In genomic region chr11:62599069-62599696, GRCh38 we compare ENCODE assay signal across 8 cellular contexts. TPM values are rescaled to one million over a fixed set of nuclear protein-coding genes. Genes with fewer than 3 reads are reported as not detected.
A peak's percentile ranks its signal among the peaks of the same experiment; 100 is the strongest.
DNase-seq lines count a peak whose midpoint lies in the region; ATAC-seq and TF ChIP-seq lines count a peak whose summit lies in the region.

No MANE protein-coding gene starts in this region.

- H3K9me3 ChIP-seq in adrenal gland (replicated peaks in 1 of 3) (no peaks in the 10 kb centered on the region), heart right ventricle (no peaks in the 10 kb centered on the region), prostate gland (no peaks in the 10 kb centered on the region), upper lobe of right lung (no peaks in the 10 kb centered on the region)

- intact Hi-C loops in adrenal gland (cut with DNase I), result no loop called here
- intact Hi-C loops in heart right ventricle (cut with DNase I), result loop anchor here in 2 of 10 donors (5.0 to 10.0 kb wide), 2 partner anchors 68 to 96 kb away; partner anchors contain the start of genes C11orf98 (in 1 of the 2) and CSKMT (in 1 of the 2)
- intact Hi-C loops in prostate gland (cut with DNase I), result no loop called here
- intact Hi-C loops in upper lobe of right lung (cut with DNase I), result no loop called here

- H3K4me1 Mint-ChIP-seq in T-cell, result peaks cover 59 to 67% (median 60%) of the 10 kb centered on the region in 3 donors

- POLR2A ChIA-PET in T-cell (lab: Charles Lee), result interaction anchor here (0.5 to 0.8 kb wide), 5 partner anchors 23 to 255 kb away, joined by 3 to 8 read pairs (median 6); partner anchors contain the start of gene B3GAT3 (in 1 of the 2)

- H3K27ac Mint-ChIP-seq in T-cell, result peak overlapping the region; percentile 95 to 100

- H3K4me1 ChIP-seq in adrenal gland (replicated peaks in 1 of 2) (peaks cover 26 to 34% of the 10 kb centered on the region in 2 donors), heart right ventricle (peaks cover 17 to 48% (median 43%) of the 10 kb centered on the region in 9 donors), prostate gland (replicated peaks) (peaks cover 9% of the 10 kb centered on the region), upper lobe of right lung (peaks cover 25% of the 10 kb centered on the region)

- H3K27ac ChIP-seq in adrenal gland (peak overlapping the region in 3 of 5 donors; percentile 86 to 98 (median 94)), heart right ventricle (peak overlapping the region in 9 of 10 donors; percentile 14 to 99 (median 97)), prostate gland (peak overlapping the region; percentile 91 to 93), upper lobe of right lung (peak overlapping the region; percentile 98)

- TF ChIP-seq CTCF in adrenal gland (IDR thresholded peaks at IDR 0.05) (no peak), heart right ventricle (IDR thresholded peaks at IDR 0.05) (no peak), prostate gland (IDR thresholded peaks at IDR 0.05) (no peak), upper lobe of right lung (IDR thresholded peaks at IDR 0.05) (no peak)

- no peaks in the 10 kb centered on the region for H3K27me3 Mint-ChIP-seq in T-cell

- WGBS in adrenal gland, 4 donors, result 27 to 40% (median 34%) methylated on average over 5 to 7 of the region's 7 CpGs
- 38 to 40% methylated on average over 7 of the region's 7 CpGs for WGBS in heart right ventricle, 2 donors
- 24% methylated on average over 7 of the region's 7 CpGs for WGBS in prostate gland

- peaks cover 59% of the 10 kb centered on the region for H3K36me3 Mint-ChIP-seq in T-cell

- peak overlapping the region; percentile 86 to 97 (median 92) for H3K4me3 Mint-ChIP-seq in T-cell

- TF ChIP-seq POLR2A in adrenal gland (IDR thresholded peaks at IDR 0.05) (no peak), prostate gland (IDR thresholded peaks at IDR 0.05) (no peak)

- H3K4me3 ChIP-seq in adrenal gland (peak overlapping the region in 1 of 4 donors; percentile 99), heart right ventricle (peak overlapping the region in 8 of 10 donors; percentile 73 to 100 (median 96)), prostate gland (peak overlapping the region in 1 of 2 donors; percentile 64), upper lobe of right lung (peak overlapping the region; percentile 100)

- H3K27me3 ChIP-seq in adrenal gland (no peaks in the 10 kb centered on the region), heart right ventricle (no peaks in the 10 kb centered on the region), prostate gland (replicated peaks; ENCODE audit: insufficient read depth) (no peaks in the 10 kb centered on the region), upper lobe of right lung (no peaks in the 10 kb centered on the region)

- ATAC-seq in HG02623 (IDR thresholded peaks at IDR 0.05; ENCODE audit: unreplicated experiment) (peak; percentile 37), T-cell (replicated peaks in 1 of 4) (peak; percentile 70 to 76 (median 72)), heart right ventricle (peak; percentile 56 to 84 (median 76)), upper lobe of right lung (peak; percentile 78)

- DNase-seq in GM04503 (ENCODE audit: low read depth) (peak; percentile 91), NCI-H1436 (lab: John Stamatoyannopoulos, UW) (peak; percentile 99), T-cell (peak; percentile 90 to 100 (median 98)), adrenal gland (peak; percentile 90 to 99 (median 98)), heart right ventricle (peak; percentile 89 to 97), prostate gland (ENCODE audit: low spot score) (peak; percentile 88), upper lobe of right lung (peak; percentile 91)

- peaks cover 0 to 46% of the 10 kb centered on the region in 2 donors for H3K36me3 ChIP-seq in adrenal gland (replicated peaks in 1 of 2)
- H3K36me3 ChIP-seq in heart right ventricle, result peaks cover 0 to 61% (median 36%) of the 10 kb centered on the region in 9 donors
- H3K36me3 ChIP-seq in prostate gland, result peaks cover 21 to 28% of the 10 kb centered on the region in 2 donors
- H3K36me3 ChIP-seq in upper lobe of right lung, result peaks cover 50% of the 10 kb centered on the region

- CTCF ChIA-PET in T-cell (lab: Charles Lee), result interaction anchor here (0.6 to 2.5 kb wide), 5 partner anchors 8 to 1239 kb away, joined by 3 to 10 read pairs (median 4); partner anchors contain the start of genes TUT1 (in 1 of the 2) and ZBTB3 (in 1 of the 2)

- no peaks in the 10 kb centered on the region for H3K9me3 Mint-ChIP-seq in T-cell

RNA-seq across cellular contexts. Expression of gene MTA2, which starts 2.5 kb away (rescaled TPM):
- total RNA-seq in T-cell (100 to 1,000 TPM; 151 to 185 (median 184) TPM), adrenal gland (10 to 100 TPM; 66.9 to 97.3 (median 74.3) TPM), heart right ventricle (10 to 100 TPM; 25.0 to 45.3 (median 29.8) TPM), prostate gland (100 to 1,000 TPM in 1 of 2 donors, 10 to 100 TPM in 1; 96.5 to 110 TPM), upper lobe of right lung (75.0 TPM)
- polyA plus RNA-seq in adrenal gland (10 to 100 TPM; 66.5 to 82.4 (median 73.5) TPM), heart right ventricle (10 to 100 TPM; 22.1 to 35.3 TPM)

RNA-seq across cellular contexts. Expression of gene TUT1, which starts 7.9 kb away (rescaled TPM):
- 10 to 100 TPM; 35.2 to 56.0 (median 42.9) TPM for total RNA-seq in T-cell
- 10 to 100 TPM in 7 of 8 donors, 1 to 10 TPM in 1; 7.0 to 32.4 (median 15.5) TPM for total RNA-seq in adrenal gland
- 10 to 100 TPM in 2 of 3 donors, 1 to 10 TPM in 1; 9.4 to 67.6 (median 34.0) TPM for polyA plus RNA-seq in adrenal gland
- 10 to 100 TPM in 8 of 10 donors, 1 to 10 TPM in 2; 8.2 to 17.9 (median 12.3) TPM for total RNA-seq in heart right ventricle
- polyA plus RNA-seq in heart right ventricle, result 10 to 100 TPM in 1 of 2 donors, 1 to 10 TPM in 1; 9.3 to 19.2 TPM
- total RNA-seq in prostate gland, result 10 to 100 TPM; 26.6 to 30.6 TPM
- 17.6 TPM for total RNA-seq in upper lobe of right lung

RNA-seq across cellular contexts. Expression of gene EML3, which starts 13.4 kb away (rescaled TPM):
- total RNA-seq in T-cell (100 to 1,000 TPM; 160 to 372 (median 328) TPM), adrenal gland (10 to 100 TPM; 14.2 to 97.9 (median 36.3) TPM), heart right ventricle (10 to 100 TPM in 8 of 10 donors, 1 to 10 TPM in 2; 7.7 to 27.2 (median 15.2) TPM), prostate gland (10 to 100 TPM; 50.2 to 80.1 TPM), upper lobe of right lung (91.1 TPM)
- polyA plus RNA-seq in adrenal gland (100 to 1,000 TPM in 2 of 3 donors, 1 to 10 TPM in 1; 9.7 to 198 (median 139) TPM), heart right ventricle (10 to 100 TPM; 18.9 to 50.4 TPM)

RNA-seq across cellular contexts. Expression of gene ROM1, which starts 13.9 kb away (rescaled TPM):
- 1 to 10 TPM; 1.6 to 4.5 (median 3.5) TPM for total RNA-seq in T-cell
- 10 to 100 TPM in 3 of 8 donors, 1 to 10 TPM in 5; 1.6 to 22.3 (median 4.8) TPM for total RNA-seq in adrenal gland
- 10 to 100 TPM in 2 of 3 donors, 1 to 10 TPM in 1; 5.1 to 11.3 (median 11.1) TPM for polyA plus RNA-seq in adrenal gland
- total RNA-seq in heart right ventricle, result 1 to 10 TPM in 8 of 10 donors, under 1 TPM in 2; 0.81 to 4.4 (median 1.8) TPM
- 1 to 10 TPM; 5.3 to 6.6 TPM for polyA plus RNA-seq in heart right ventricle
- total RNA-seq in prostate gland, result 10 to 100 TPM in 1 of 2 donors, 1 to 10 TPM in 1; 8.0 to 12.7 TPM
- 5.2 TPM for total RNA-seq in upper lobe of right lung

RNA-seq across cellular contexts. Expression of gene B3GAT3, which starts 22.6 kb away (rescaled TPM):
- total RNA-seq in T-cell, result 10 to 100 TPM; 59.0 to 94.5 (median 90.5) TPM
- total RNA-seq in adrenal gland, result 10 to 100 TPM; 25.3 to 56.6 (median 33.9) TPM
- 10 to 100 TPM in 2 of 3 donors, 1 to 10 TPM in 1; 5.9 to 83.3 (median 60.6) TPM for polyA plus RNA-seq in adrenal gland
- total RNA-seq in heart right ventricle, result 10 to 100 TPM in 7 of 10 donors, 1 to 10 TPM in 3; 6.8 to 20.7 (median 10.6) TPM
- polyA plus RNA-seq in heart right ventricle, result 10 to 100 TPM; 29.5 to 41.2 TPM
- 10 to 100 TPM; 57.0 to 75.3 TPM for total RNA-seq in prostate gland
- total RNA-seq in upper lobe of right lung, result 40.1 TPM
